Comparison of ENCODE assay signal across 1 cellular context in genomic region chr19:45163751-45164150, GRCh38.
TF ChIP-seq lines count a peak whose summit lies in the region.

No MANE protein-coding gene starts in this region.

TF ChIP-seq in H1, 55 proteins besides CTCF, POLR2A, EP300 and RAD21:
- TF ChIP-seq ZNF274 (IDR thresholded peaks at IDR 0.05; ENCODE audit: borderline replicate concordance, extremely low read depth, low read length) (no peak), RXRA (IDR thresholded peaks at IDR 0.05; ENCODE audit: insufficient read depth, low read depth, low read length) (no peak), HDAC6 (IDR thresholded peaks at IDR 0.05; ENCODE audit: low read depth, low read length) (no peak), YY1 (IDR thresholded peaks at IDR 0.05; ENCODE audit: low read depth, low read length) (no peak)
TF ChIP-seq in H1: peak in this region for 0.
